In genomic region chr18:3914116-3914515, GRCh38 we compare ENCODE assay signal across 16 cellular contexts.
DNase-seq lines count a peak whose midpoint lies in the region; ATAC-seq and TF ChIP-seq lines count a peak whose summit lies in the region.
"Had no signal": no experiment of that assay in that cellular context is flagged by ENCODE, and none has a peak within 500 bp of the region (broad histone marks: within the 10 kb centered on the region; RNA-seq: fewer than 3 reads in every experiment).

No MANE protein-coding gene starts in this region.

- H3K9ac ChIP-seq in KMS-11, result no peak overlapping the region
- H3K9ac ChIP-seq in SK-N-MC (ENCODE audit: insufficient read length), result no peak overlapping the region
- H3K9ac ChIP-seq: GM23248 had no signal

- no peak overlapping the region for H3K27ac Mint-ChIP-seq in immature natural killer cell
- H3K27ac Mint-ChIP-seq: CD14-positive monocyte; CD8-positive, alpha-beta T cell had no signal

- H3K4me1 Mint-ChIP-seq in immature natural killer cell, result no peaks in the 10 kb centered on the region
- H3K4me1 Mint-ChIP-seq: CD14-positive monocyte had no signal

- no peaks in the 10 kb centered on the region for H3K9me3 ChIP-seq in SK-N-MC (ENCODE audit: low read depth, low read length)
- H3K9me3 ChIP-seq: A549 had no signal

- no peaks in the 10 kb centered on the region for H3K36me3 ChIP-seq in KMS-11 (ENCODE audit: insufficient read depth)
- no peaks in the 10 kb centered on the region for H3K36me3 ChIP-seq in SK-N-MC (ENCODE audit: insufficient read depth, low read length)

- H3K27me3 ChIP-seq in KMS-11 (ENCODE audit: insufficient read depth, low read depth), result no peaks in the 10 kb centered on the region

- no peak overlapping the region; the same call in 1 of the 2 replicates for H2AFZ ChIP-seq in KMS-11 (ENCODE audit: low read depth)
- H2AFZ ChIP-seq: GM23248 had no signal

- H3K4me3 ChIP-seq in KMS-11 (IDR thresholded peaks at IDR 0.05; ENCODE audit: insufficient read depth, low read depth, low read length), result no peak overlapping the region
- peak overlapping the region; percentile 16; the same call in 1 of the 2 replicates for H3K4me3 ChIP-seq in SK-N-MC
- H3K4me3 ChIP-seq: A549, GM12878, GM23248 had no signal

- peaks cover 38% of the 10 kb centered on the region for H3K4me1 ChIP-seq in KMS-11 (ENCODE audit: low read depth, poor library complexity, severe bottlenecking)
- H3K4me1 ChIP-seq: A549 had no signal

- no peak for TF ChIP-seq CTCF in KMS-11 (conservative IDR thresholded peaks at IDR 0.05; ENCODE audit: low read depth, low read length)

- H3K9me3 Mint-ChIP-seq in immature natural killer cell, result peaks cover 0 to 5% (median 0%) of the 10 kb centered on the region in 6 donors
- H3K9me3 Mint-ChIP-seq: CD14-positive monocyte; CD8-positive, alpha-beta T cell had no signal

- no peak for ATAC-seq in GM21390 (IDR thresholded peaks at IDR 0.05; ENCODE audit: unreplicated experiment)
- ATAC-seq: A549; CD8-positive, alpha-beta T cell; HCT116 had no signal

- H4K20me1 ChIP-seq in KMS-11 (ENCODE audit: insufficient read depth), result no peaks in the 10 kb centered on the region

- peak overlapping the region; percentile 69; the same call in 1 of the 2 replicates for H3K4me2 ChIP-seq in KMS-11
- H3K4me2 ChIP-seq: A549 had no signal

- H3K27ac ChIP-seq in KMS-11 (peak overlapping the region; percentile 47; the same call in 1 of the 2 replicates), SK-N-MC (no peak overlapping the region)
- H3K27ac ChIP-seq: A549, GM23248 had no signal

- DNase-seq in NCI-H146 (lab: John Stamatoyannopoulos, UW), result peak; percentile 45
- DNase-seq in SK-N-MC (ENCODE audit: low read depth, low spot score), result peak; percentile 42
- DNase-seq in fibroblast of peridontal ligament (ENCODE audit: extremely low read depth), result peak; percentile 54
- no peak for DNase-seq in MV-4-11 (lab: John Stamatoyannopoulos, UW)
- no peak for DNase-seq in dermis blood vessel endothelial cell
- DNase-seq in immature natural killer cell, result no peak
- DNase-seq: CD8-positive, alpha-beta T cell; COR-L47; DMS79; GM23248 had no signal

- peaks cover 0 to 2% (median 0%) of the 10 kb centered on the region in 3 donors for H3K27me3 Mint-ChIP-seq in immature natural killer cell (ENCODE audit: low read depth in 3 of 3)

- no peaks in the 10 kb centered on the region for H3K36me3 Mint-ChIP-seq in immature natural killer cell
- H3K36me3 Mint-ChIP-seq: CD14-positive monocyte; CD8-positive, alpha-beta T cell had no signal

- H3K4me3 Mint-ChIP-seq in immature natural killer cell, result no peak overlapping the region
- H3K4me3 Mint-ChIP-seq: CD14-positive monocyte; CD8-positive, alpha-beta T cell had no signal

- no peaks in the 10 kb centered on the region for H3K79me2 ChIP-seq in KMS-11 (ENCODE audit: insufficient read depth, low read depth)

Comparison
In these comparisons a context has a peak if more than half of its experiments do, and no peak if none do; other contexts are left out.
1. DNase-seq: peak in NCI-H146 (single experiment), SK-N-MC (single experiment) and fibroblast of peridontal ligament (single experiment); none in MV-4-11 (single experiment), dermis blood vessel endothelial cell (single experiment) and immature natural killer cell (0 of 3).